Comparison of ENCODE assay signal across 1 cellular context in the genomic region with DNA sequence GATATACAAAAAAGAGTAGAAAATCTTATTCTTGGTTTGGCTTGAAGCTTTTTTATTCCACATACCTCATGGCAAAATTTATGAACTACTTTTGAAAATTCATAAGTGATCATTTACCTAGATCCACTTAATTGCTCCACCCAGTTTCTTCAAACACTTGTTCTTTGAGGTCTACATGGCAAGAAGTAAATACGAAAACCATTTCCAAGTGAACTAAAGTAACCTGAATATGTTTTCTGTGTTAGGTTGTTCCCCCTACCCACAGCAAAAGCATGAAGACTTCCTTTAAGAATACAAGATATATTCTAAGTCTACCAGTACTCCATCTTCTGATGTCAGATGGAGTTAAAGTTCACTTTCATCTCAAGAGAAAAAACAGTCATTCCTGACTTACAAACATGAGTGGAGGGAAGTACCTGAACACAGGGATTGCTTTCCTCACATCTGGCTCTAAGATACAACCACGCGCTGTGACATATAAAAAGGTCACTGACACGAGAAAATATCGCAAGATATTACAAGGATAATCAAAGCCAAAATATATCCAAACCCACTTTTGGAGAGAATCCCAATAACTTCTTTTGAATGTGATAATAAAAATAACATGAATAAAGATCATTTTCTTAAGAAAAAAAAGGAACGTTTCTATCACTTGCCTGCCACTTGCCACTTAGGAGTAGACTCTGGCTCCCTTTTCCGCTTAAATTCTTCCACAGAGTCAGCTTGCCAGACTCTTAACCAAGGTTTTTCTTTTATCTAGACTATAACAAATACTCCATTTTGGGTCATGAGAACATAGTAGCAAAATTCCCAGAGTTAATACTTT.
TF ChIP-seq lines count a peak whose summit lies in the region.

No MANE protein-coding gene starts in this region.

TF ChIP-seq in GM12878, 131 proteins besides CTCF, POLR2A, EP300 and RAD21:
- TF ChIP-seq IKZF2 (IDR thresholded peaks at IDR 0.05) (no peak), NRF1 (conservative IDR thresholded peaks at IDR 0.05; ENCODE audit: low read depth, low read length) (no peak), BCL11A (IDR thresholded peaks at IDR 0.05; ENCODE audit: low read depth, low read length) (0 out of 2 replicates have a peak, but pooled peaks have one; percentile 3), MXI1 (IDR thresholded peaks at IDR 0.05; ENCODE audit: low read depth, low read length) (no peak), JUNB (IDR thresholded peaks at IDR 0.05) (peak; percentile 33; the same call in 1 of the 2 replicates), YBX1 (IDR thresholded peaks at IDR 0.05) (no peak), SMC3 (IDR thresholded peaks at IDR 0.05; ENCODE audit: borderline replicate concordance, low read length) (no peak), SIX5 (IDR thresholded peaks at IDR 0.05; ENCODE audit: low read depth, low read length, severe bottlenecking) (no peak)
- TF ChIP-seq, protein P1, sequence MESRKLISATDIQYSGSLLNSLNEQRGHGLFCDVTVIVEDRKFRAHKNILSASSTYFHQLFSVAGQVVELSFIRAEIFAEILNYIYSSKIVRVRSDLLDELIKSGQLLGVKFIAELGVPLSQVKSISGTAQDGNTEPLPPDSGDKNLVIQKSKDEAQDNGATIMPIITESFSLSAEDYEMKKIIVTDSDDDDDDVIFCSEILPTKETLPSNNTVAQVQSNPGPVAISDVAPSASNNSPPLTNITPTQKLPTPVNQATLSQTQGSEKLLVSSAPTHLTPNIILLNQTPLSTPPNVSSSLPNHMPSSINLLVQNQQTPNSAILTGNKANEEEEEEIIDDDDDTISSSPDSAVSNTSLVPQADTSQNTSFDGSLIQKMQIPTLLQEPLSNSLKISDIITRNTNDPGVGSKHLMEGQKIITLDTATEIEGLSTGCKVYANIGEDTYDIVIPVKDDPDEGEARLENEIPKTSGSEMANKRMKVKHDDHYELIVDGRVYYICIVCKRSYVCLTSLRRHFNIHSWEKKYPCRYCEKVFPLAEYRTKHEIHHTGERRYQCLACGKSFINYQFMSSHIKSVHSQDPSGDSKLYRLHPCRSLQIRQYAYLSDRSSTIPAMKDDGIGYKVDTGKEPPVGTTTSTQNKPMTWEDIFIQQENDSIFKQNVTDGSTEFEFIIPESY (IDR thresholded peaks at IDR 0.05), result no peak
- TF ChIP-seq, protein P2, sequence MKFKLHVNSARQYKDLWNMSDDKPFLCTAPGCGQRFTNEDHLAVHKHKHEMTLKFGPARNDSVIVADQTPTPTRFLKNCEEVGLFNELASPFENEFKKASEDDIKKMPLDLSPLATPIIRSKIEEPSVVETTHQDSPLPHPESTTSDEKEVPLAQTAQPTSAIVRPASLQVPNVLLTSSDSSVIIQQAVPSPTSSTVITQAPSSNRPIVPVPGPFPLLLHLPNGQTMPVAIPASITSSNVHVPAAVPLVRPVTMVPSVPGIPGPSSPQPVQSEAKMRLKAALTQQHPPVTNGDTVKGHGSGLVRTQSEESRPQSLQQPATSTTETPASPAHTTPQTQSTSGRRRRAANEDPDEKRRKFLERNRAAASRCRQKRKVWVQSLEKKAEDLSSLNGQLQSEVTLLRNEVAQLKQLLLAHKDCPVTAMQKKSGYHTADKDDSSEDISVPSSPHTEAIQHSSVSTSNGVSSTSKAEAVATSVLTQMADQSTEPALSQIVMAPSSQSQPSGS (IDR thresholded peaks at IDR 0.05; ENCODE audit: low read length), result 0 out of 2 replicates have a peak, but pooled peaks have one; percentile 31
